ENCODE assay signal across 22 cellular contexts in the genomic region with DNA sequence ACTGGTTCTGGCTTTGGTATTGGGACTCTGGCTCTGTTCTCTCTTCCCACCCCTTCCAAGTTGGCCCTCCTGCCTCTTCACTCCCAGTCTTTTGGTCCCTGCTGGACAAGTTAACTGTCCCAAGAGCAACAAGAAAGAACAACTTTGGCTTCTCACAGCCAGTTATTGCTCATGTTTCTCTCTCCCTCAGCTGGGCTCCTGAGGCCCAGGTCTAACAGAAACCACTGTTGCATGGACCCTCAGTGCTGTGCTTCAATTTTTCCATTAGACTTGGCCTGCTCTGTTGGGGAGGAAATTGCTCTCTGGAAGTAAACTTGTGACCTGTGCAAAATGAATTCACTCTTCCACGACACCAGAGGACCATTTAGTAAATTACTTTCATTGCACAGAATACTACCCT.
"Had no signal": no experiment of that assay in that cellular context is flagged by ENCODE, and none has a peak within 500 bp of the region (broad histone marks: within the 10 kb centered on the region; RNA-seq: fewer than 3 reads in every experiment).

No MANE protein-coding gene starts in this region.

- ATAC-seq: activated CD4-positive, alpha-beta T cell treated with anti-CD3 and anti-CD28 coated beads for 36 hours; gastroesophageal sphincter; left lobe of liver; lower lobe of right lung; naive thymus-derived CD8-positive, alpha-beta T cell; right lobe of liver had no signal

- H3K27ac Mint-ChIP-seq: activated B cell treated with CpG ODN at 0.5 μM for 24 hours; activated naive CD4-positive, alpha-beta T cell treated with anti-CD3 and anti-CD28 coated beads, Interleukin-2, amount 10 ng/mL, durations not matched to agents 7 days and 5 days; T-helper 2 cell treated with Interferon-gamma antibody and Interleukin-4, amounts not matched to agents 5 μg/mL and 100 μg/mL, for 36 hours had no signal

- H3K27me3 Mint-ChIP-seq: activated B cell treated with CpG ODN at 0.5 μM for 24 hours; activated CD4-positive, alpha-beta T cell treated with anti-CD3 and anti-CD28 coated beads for 36 hours; activated naive CD4-positive, alpha-beta T cell treated with anti-CD3 and anti-CD28 coated beads, Interleukin-2, amount 10 ng/mL, durations not matched to agents 7 days and 5 days; naive thymus-derived CD8-positive, alpha-beta T cell had no signal

- H3K4me1 ChIP-seq: breast epithelium, gastroesophageal sphincter, lower lobe of right lung, right lobe of liver, tibial nerve had no signal

- H3K4me3 Mint-ChIP-seq: activated B cell treated with CpG ODN at 0.5 μM for 24 hours; activated CD4-positive, alpha-beta T cell treated with anti-CD3 and anti-CD28 coated beads for 36 hours; activated naive CD4-positive, alpha-beta T cell treated with anti-CD3 and anti-CD28 coated beads, Interleukin-2, amount 10 ng/mL, durations not matched to agents 7 days and 5 days; T-helper 2 cell treated with Interferon-gamma antibody and Interleukin-4, amounts not matched to agents 5 μg/mL and 100 μg/mL, for 36 hours had no signal

- DNase-seq: activated B cell treated with CpG ODN at 0.5 μM for 24 hours; activated CD4-positive, alpha-beta T cell treated with anti-CD3 and anti-CD28 coated beads for 36 hours; activated CD8-positive, alpha-beta memory T cell treated with anti-CD3 and anti-CD28 coated beads, Interleukin-2, amount 50 U/mL, for 4 hours; activated gamma-delta T cell; activated naive CD4-positive, alpha-beta T cell treated with anti-CD3 and anti-CD28 coated beads, Interleukin-2, amount 10 ng/mL, durations not matched to agents 7 days and 5 days; activated T-cell treated with anti-CD3 and anti-CD28 coated beads, Interleukin-2, amount 50 U/mL, for 1 hour; amygdala; central memory CD4-positive, alpha-beta T cell; hippocampal formation; lower lobe of right lung; mesenchymal stem cell; naive thymus-derived CD8-positive, alpha-beta T cell; right lobe of liver; stimulated activated CD4-positive, alpha-beta T cell treated with anti-CD3 and anti-CD28 coated beads, Interleukin-12 subunit alpha, Interleukin-12 subunit beta, amount 100 ng/mL, for 4 hours; stimulated activated CD4-positive, alpha-beta T cell treated with anti-CD3 and anti-CD28 coated beads, Interleukin-4, amount 100 ng/mL, for 1 hour; T-helper 1 cell had no signal

- H3K27ac ChIP-seq: breast epithelium, gastroesophageal sphincter, lower lobe of right lung, right lobe of liver, skin epidermis, tibial nerve had no signal

- H3K36me3 ChIP-seq: breast epithelium, gastroesophageal sphincter, lower lobe of right lung, right lobe of liver, tibial nerve had no signal

- H3K4me3 ChIP-seq: breast epithelium, gastroesophageal sphincter, lower lobe of right lung, right lobe of liver, skin epidermis, tibial nerve had no signal

- H3K27me3 ChIP-seq: breast epithelium, gastroesophageal sphincter, right lobe of liver, tibial nerve had no signal

- H3K9me3 ChIP-seq: lower lobe of right lung, right lobe of liver had no signal
